In genomic region chr9:70534471-70534870, GRCh38 we compare ENCODE assay signal across 16 cellular contexts.
"Had no signal": no experiment of that assay in that cellular context is flagged by ENCODE, and none has a peak within 500 bp of the region (broad histone marks: within the 10 kb centered on the region; RNA-seq: fewer than 3 reads in every experiment).

No MANE protein-coding gene starts in this region.

- DNase-seq: activated CD4-positive, alpha-beta T cell treated with anti-CD3 and anti-CD28 coated beads, Interleukin-2, amount 50 U/mL, for 1 hour; activated naive CD4-positive, alpha-beta T cell treated with anti-CD3 and anti-CD28 coated beads, Interleukin-2, amount 10 ng/mL, durations not matched to agents 7 days and 5 days; colonic mucosa; esophagus squamous epithelium; gastrocnemius medialis; heart left ventricle; ovary; sigmoid colon; T-cell; T1000; upper lobe of right lung had no signal

- H3K27me3 Mint-ChIP-seq: activated naive CD4-positive, alpha-beta T cell treated with anti-CD3 and anti-CD28 coated beads, Interleukin-2, amount 10 ng/mL, durations not matched to agents 7 days and 5 days; T-cell had no signal

- H3K4me1 Mint-ChIP-seq: neural crest cell had no signal

- H3K27me3 ChIP-seq: colonic mucosa, esophagus squamous epithelium, gastrocnemius medialis, heart left ventricle, ovary, sigmoid colon, upper lobe of right lung had no signal

- ATAC-seq: activated CD4-positive, CD25-positive, alpha-beta regulatory T cell treated with anti-CD3 and anti-CD28 coated beads, Interleukin-2, amount 50 U/mL, for 24 hours; gastrocnemius medialis; heart left ventricle; stimulated activated effector memory CD8-positive, alpha-beta T cell treated with anti-CD3 and anti-CD28 coated beads, Interleukin-12 subunit alpha, Interleukin-12 subunit beta, amount 100 ng/mL, for 72 hours; T-cell; upper lobe of right lung had no signal

- H3K27ac Mint-ChIP-seq: activated naive CD4-positive, alpha-beta T cell treated with anti-CD3 and anti-CD28 coated beads, Interleukin-2, amount 10 ng/mL, durations not matched to agents 7 days and 5 days; activated T-helper 2 cell treated with anti-CD3 and anti-CD28 coated beads, Interferon-gamma antibody, Interleukin-2, Interleukin-4, amounts not matched to agents 10 μg/mL and 5 μg/mL and 100 μg/mL, durations not matched to agents 14 hours and 24 hours and 36 hours; stimulated activated effector memory CD8-positive, alpha-beta T cell treated with anti-CD3 and anti-CD28 coated beads, Interleukin-12 subunit alpha, Interleukin-12 subunit beta, amount 100 ng/mL, for 72 hours; T-cell had no signal

- H3K4me1 ChIP-seq: colonic mucosa, gastrocnemius medialis, sigmoid colon, upper lobe of right lung had no signal

- H3K27ac ChIP-seq: colonic mucosa, esophagus squamous epithelium, gastrocnemius medialis, heart left ventricle, ovary, sigmoid colon, thoracic aorta, upper lobe of right lung had no signal

- H3K4me3 Mint-ChIP-seq: activated naive CD4-positive, alpha-beta T cell treated with anti-CD3 and anti-CD28 coated beads, Interleukin-2, amount 10 ng/mL, durations not matched to agents 7 days and 5 days; neural crest cell; stimulated activated effector memory CD8-positive, alpha-beta T cell treated with anti-CD3 and anti-CD28 coated beads, Interleukin-12 subunit alpha, Interleukin-12 subunit beta, amount 100 ng/mL, for 72 hours; T-cell had no signal

- H3K9me3 ChIP-seq: colonic mucosa, esophagus squamous epithelium, gastrocnemius medialis, heart left ventricle, ovary, sigmoid colon, thoracic aorta, upper lobe of right lung had no signal

- H3K36me3 Mint-ChIP-seq: activated naive CD4-positive, alpha-beta T cell treated with anti-CD3 and anti-CD28 coated beads, Interleukin-2, amount 10 ng/mL, durations not matched to agents 7 days and 5 days; stimulated activated effector memory CD8-positive, alpha-beta T cell treated with anti-CD3 and anti-CD28 coated beads, Interleukin-12 subunit alpha, Interleukin-12 subunit beta, amount 100 ng/mL, for 72 hours; T-cell had no signal

- H3K4me3 ChIP-seq: colonic mucosa, esophagus squamous epithelium, gastrocnemius medialis, heart left ventricle, ovary, sigmoid colon, thoracic aorta, upper lobe of right lung had no signal

- H3K9me3 Mint-ChIP-seq: activated naive CD4-positive, alpha-beta T cell treated with anti-CD3 and anti-CD28 coated beads, Interleukin-2, amount 10 ng/mL, durations not matched to agents 7 days and 5 days; activated T-helper 2 cell treated with anti-CD3 and anti-CD28 coated beads, Interferon-gamma antibody, Interleukin-2, Interleukin-4, amounts not matched to agents 10 μg/mL and 5 μg/mL and 100 μg/mL, durations not matched to agents 14 hours and 24 hours and 36 hours; stimulated activated effector memory CD8-positive, alpha-beta T cell treated with anti-CD3 and anti-CD28 coated beads, Interleukin-12 subunit alpha, Interleukin-12 subunit beta, amount 100 ng/mL, for 72 hours; T-cell had no signal

- H3K36me3 ChIP-seq: colonic mucosa, esophagus squamous epithelium, gastrocnemius medialis, heart left ventricle, ovary, sigmoid colon, thoracic aorta, upper lobe of right lung had no signal
